Comparison of ENCODE assay signal across 12 cellular contexts in the genomic region with DNA sequence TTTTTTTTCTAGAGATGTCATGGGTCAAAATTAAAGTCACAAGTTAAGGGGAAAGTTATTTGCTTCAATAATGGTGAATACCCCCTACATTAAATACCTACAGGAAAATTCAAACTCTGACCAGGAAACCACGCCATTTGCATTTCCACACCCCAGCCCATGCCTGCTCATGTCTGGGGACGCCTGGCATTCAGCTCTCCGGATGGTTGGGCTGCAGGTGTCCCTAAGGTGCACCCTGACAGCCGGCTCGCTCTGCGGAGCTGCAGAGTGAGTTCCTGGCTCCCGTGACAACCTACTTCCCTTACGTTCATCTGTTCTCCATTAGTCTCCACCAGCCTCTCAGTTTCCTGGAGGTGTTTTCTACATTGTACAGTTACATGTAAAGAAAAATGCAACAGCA.
DNase-seq lines count a peak whose midpoint lies in the region; ATAC-seq, FAIRE-seq and TF ChIP-seq lines count a peak whose summit lies in the region.
"Had no signal": no experiment of that assay in that cellular context is flagged by ENCODE, and none has a peak within 500 bp of the region (broad histone marks: within the 10 kb centered on the region; RNA-seq: fewer than 3 reads in every experiment).

No MANE protein-coding gene starts in this region.

- in situ Hi-C loops in transverse colon (cut with MboI; ENCODE audit: low pct_ligation_motif_present in 1 of 4, low pct_unique_long_range_greater_than_20kb in 1 of 4, low sequenced_read_pairs in 3 of 4): no loop called here

- no peak overlapping the region for H3K4me3 ChIP-seq in transverse colon
- H3K4me3 ChIP-seq: ascending aorta had no signal

- peaks cover 2 to 8% of the 10 kb centered on the region in 2 donors for H3K36me3 Mint-ChIP-seq in activated T-cell treated with anti-CD3 and anti-CD28 coated beads, Interleukin-2, amount 50 U/mL, for 72 hours (ENCODE audit: insufficient read depth in 2 of 2)

- no peak overlapping the region for H3K27ac ChIP-seq in transverse colon
- H3K27ac ChIP-seq: ascending aorta had no signal

- FAIRE-seq in RCC 7860 (lab: Jason Lieb, UNC): no peak

- H3K27me3 ChIP-seq in transverse colon: no peaks in the 10 kb centered on the region
- H3K27me3 ChIP-seq: ascending aorta had no signal

- H3K4me1 ChIP-seq in transverse colon: no peaks in the 10 kb centered on the region
- H3K4me1 ChIP-seq: ascending aorta had no signal

- H3K9me3 ChIP-seq in transverse colon: no peaks in the 10 kb centered on the region
- H3K9me3 ChIP-seq: ascending aorta had no signal

- TF ChIP-seq POLR2A in transverse colon (IDR thresholded peaks at IDR 0.05): no peak

- no peak overlapping the region for H3K27ac Mint-ChIP-seq in activated T-cell treated with anti-CD3 and anti-CD28 coated beads, Interleukin-2, amount 50 U/mL, for 72 hours
- H3K27ac Mint-ChIP-seq: activated CD4-positive, alpha-beta memory T cell treated with anti-CD3 and anti-CD28 coated beads, Interleukin-2, amount 10 ng/mL, durations not matched to agents 7 days and 5 days had no signal

- no peak for TF ChIP-seq CTCF in transverse colon (IDR thresholded peaks at IDR 0.05)

- no peaks in the 10 kb centered on the region for H3K4me1 Mint-ChIP-seq in activated T-cell treated with anti-CD3 and anti-CD28 coated beads, Interleukin-2, amount 50 U/mL, for 72 hours (ENCODE audit: low read depth)
- H3K4me1 Mint-ChIP-seq: activated CD4-positive, alpha-beta memory T cell treated with anti-CD3 and anti-CD28 coated beads, Interleukin-2, amount 10 ng/mL, durations not matched to agents 7 days and 5 days had no signal

- peaks cover 5 to 8% of the 10 kb centered on the region in 2 donors for H3K9me3 Mint-ChIP-seq in activated T-cell treated with anti-CD3 and anti-CD28 coated beads, Interleukin-2, amount 50 U/mL, for 72 hours
- H3K9me3 Mint-ChIP-seq: activated CD4-positive, alpha-beta memory T cell treated with anti-CD3 and anti-CD28 coated beads, Interleukin-2, amount 10 ng/mL, durations not matched to agents 7 days and 5 days had no signal

- intact Hi-C loops in transverse colon (cut with DNase I; ENCODE audit: low total_unique reads): no loop called here

- no peak for TF ChIP-seq EP300 in transverse colon (IDR thresholded peaks at IDR 0.05; ENCODE audit: low read depth)

- ATAC-seq in GM19035 (IDR thresholded peaks at IDR 0.05; ENCODE audit: unreplicated experiment): peak; percentile 70
- ATAC-seq in HG02763 (IDR thresholded peaks at IDR 0.05; ENCODE audit: unreplicated experiment): peak; percentile 94
- no peak for ATAC-seq in activated T-cell treated with anti-CD3 and anti-CD28 coated beads, Interleukin-2, amount 50 U/mL, for 72 hours (replicated peaks in 1 of 2)

- no peaks in the 10 kb centered on the region for H3K27me3 Mint-ChIP-seq in activated T-cell treated with anti-CD3 and anti-CD28 coated beads, Interleukin-2, amount 50 U/mL, for 72 hours (ENCODE audit: low read depth)
- H3K27me3 Mint-ChIP-seq: activated CD4-positive, alpha-beta memory T cell treated with anti-CD3 and anti-CD28 coated beads, Interleukin-2, amount 10 ng/mL, durations not matched to agents 7 days and 5 days had no signal

- DNase-seq in NCI-H774 (lab: John Stamatoyannopoulos, UW): peak; percentile 8
- DNase-seq in transverse colon: peak; percentile 44
- no peak for DNase-seq in RCC 7860 (ENCODE audit: low spot score)
- no peak for DNase-seq in activated T-cell treated with anti-CD3 and anti-CD28 coated beads, Interleukin-2, amount 50 U/mL, for 72 hours
- no peak for DNase-seq in NCI-H2227 treated with DMSO at 0.1 percent for 48 hours (lab: John Stamatoyannopoulos, UW)
- DNase-seq: activated CD4-positive, alpha-beta memory T cell treated with anti-CD3 and anti-CD28 coated beads, Interleukin-2, amount 10 ng/mL, durations not matched to agents 7 days and 5 days; EL; retina; RPMI8226 had no signal

- H3K36me3 ChIP-seq in transverse colon: no peaks in the 10 kb centered on the region
- H3K36me3 ChIP-seq: ascending aorta had no signal

- WGBS in transverse colon (ENCODE audit: low coverage in 1 of 2), 2 donors: 84 to 98% methylated on average over 7 to 8 of the region's 8 CpGs

- H3K4me3 Mint-ChIP-seq in activated T-cell treated with anti-CD3 and anti-CD28 coated beads, Interleukin-2, amount 50 U/mL, for 72 hours: no peak overlapping the region
- H3K4me3 Mint-ChIP-seq: activated CD4-positive, alpha-beta memory T cell treated with anti-CD3 and anti-CD28 coated beads, Interleukin-2, amount 10 ng/mL, durations not matched to agents 7 days and 5 days had no signal

Comparison
In these comparisons a context has a peak if more than half of its experiments do, and no peak if none do; other contexts are left out.
1. ATAC-seq: peak in GM19035 (single experiment) and HG02763 (single experiment); none in activated T-cell treated with anti-CD3 and anti-CD28 coated beads, Interleukin-2, amount 50 U/mL, for 72 hours (0 of 2).
2. DNase-seq: peak in NCI-H774 (single experiment) and transverse colon (single experiment); none in RCC 7860 (single experiment), activated T-cell treated with anti-CD3 and anti-CD28 coated beads, Interleukin-2, amount 50 U/mL, for 72 hours (0 of 2) and NCI-H2227 treated with DMSO at 0.1 percent for 48 hours (single experiment).